In the genomic region with DNA sequence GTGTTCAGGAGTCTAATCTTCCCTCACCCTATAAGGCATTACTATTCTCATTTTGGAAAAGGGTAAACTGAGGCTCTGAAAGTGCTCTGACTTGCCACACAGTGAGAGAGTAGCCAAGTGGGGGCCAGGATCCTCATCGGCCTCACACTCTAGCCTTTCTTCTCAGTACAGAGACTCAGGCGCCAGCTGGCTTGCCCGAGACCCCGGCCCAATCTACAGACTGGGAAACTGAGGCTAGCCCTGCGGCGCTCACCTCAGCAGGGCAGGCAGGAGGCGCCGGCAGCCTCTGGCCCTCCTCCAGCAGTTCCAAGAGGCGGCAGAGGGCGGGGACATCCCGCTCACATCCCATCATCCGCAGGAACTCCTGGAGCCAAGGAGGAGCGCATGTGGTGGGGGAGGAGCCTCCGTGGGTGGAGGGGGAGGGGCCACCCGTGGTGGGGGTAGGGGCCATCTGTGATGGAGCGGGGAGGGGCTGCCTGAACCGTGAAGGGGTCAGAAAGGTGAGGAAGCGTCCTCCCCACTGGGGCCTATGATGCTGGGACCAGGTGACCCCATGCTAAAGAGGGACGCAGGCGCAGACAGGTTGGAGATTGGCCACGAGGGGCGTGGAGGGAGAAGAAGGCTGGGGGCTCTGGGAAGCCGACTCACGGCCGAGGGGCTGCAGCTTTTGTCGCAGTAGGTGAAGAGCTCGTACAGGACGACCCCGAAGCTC, we compare ENCODE assay signal across 8 cellular contexts. TPM values are rescaled to one million over a fixed set of nuclear protein-coding genes. Genes with fewer than 3 reads are reported as not detected.
A peak's percentile ranks its signal among the peaks of the same experiment; 100 is the strongest.
DNase-seq lines count a peak whose midpoint lies in the region; ATAC-seq, FAIRE-seq and TF ChIP-seq lines count a peak whose summit lies in the region.

No MANE protein-coding gene starts in this region.

- H2AK5ac ChIP-seq in IMR-90 (ENCODE audit: low read depth, low read length), result no peak overlapping the region

- CTCF ChIA-PET in AG04450 (lab: Charles Lee), result interaction anchor here (0.6 kb wide), 1 partner anchor 29 kb away, joined by 3 read pairs; no protein-coding TSS in a partner anchor
- CTCF ChIA-PET in IMR-90 (lab: Yijun Ruan, JAX), result interaction anchor here (0.7 to 0.9 kb wide), 2 partner anchors 30 to 108 kb away, joined by 3 read pairs; a partner anchor contains a TSS

- no peak overlapping the region for H2BK5ac ChIP-seq in IMR-90 (ENCODE audit: low read depth, low read length, poor library complexity, severe bottlenecking)

- no peak overlapping the region for H4K91ac ChIP-seq in IMR-90 (ENCODE audit: insufficient read depth, low read depth, low read length)

- no peak overlapping the region for H2BK15ac ChIP-seq in IMR-90 (ENCODE audit: low read depth, low read length)

- no peak for TF ChIP-seq RAD21 in IMR-90 (IDR thresholded peaks at IDR 0.05; ENCODE audit: low read length)

- H3K9me3 ChIP-seq in AG04450 (ENCODE audit: control insufficient read depth, insufficient read depth, low read length) (peaks cover 6% of the 10 kb centered on the region; the same call in 1 of the 2 replicates), IMR-90 (ENCODE audit: control insufficient read depth, insufficient read depth, low read length) (no peaks in the 10 kb centered on the region), kidney (ENCODE audit: control insufficient read depth in 1 of 2, low read length in 2 of 2) (no peaks in the 10 kb centered on the region)

- no peak overlapping the region for H4K8ac ChIP-seq in IMR-90 (ENCODE audit: low read depth in 2 of 2, low read length in 2 of 2)

- DNase-seq in AG04450 (ENCODE audit: low read depth, low spot score) (no peak), IMR-90 (peak; percentile 8), amygdala (lab: John Stamatoyannopoulos, UW) (peak in 30 of 56 donors; percentile 2 to 71 (median 27)), kidney (peak; percentile 76), CD14-positive monocyte (ENCODE audit: low spot score) (no peak)

- no peaks in the 10 kb centered on the region for H3K9me1 ChIP-seq in IMR-90 (ENCODE audit: insufficient read depth, low read length)

- H4K20me1 ChIP-seq in IMR-90 (ENCODE audit: insufficient read depth, low read length), result no peaks in the 10 kb centered on the region

- H3K27ac Mint-ChIP-seq in activated T-helper 17 cell treated with anti-CD3 and anti-CD28 coated beads, Interleukin-2, amount 50 U/mL, for 72 hours, result no peak overlapping the region
- peak overlapping the region in 2 of 7 donors; percentile 64 for H3K27ac Mint-ChIP-seq in CD14-positive monocyte

- no peak overlapping the region for H3K9ac ChIP-seq in IMR-90 (ENCODE audit: low read depth, low read length)
- H3K9ac ChIP-seq in kidney (ENCODE audit: low read length in 2 of 2), result no peak overlapping the region

- POLR2A ChIA-PET in AG04450 (lab: Yijun Ruan, JAX), result interaction anchor here (0.7 kb wide), 1 partner anchor 110 kb away, joined by 5 read pairs; a partner anchor contains a TSS
- POLR2A ChIA-PET in IMR-90 (lab: Charles Lee; ENCODE audit: unreplicated experiment), result no interaction called here

- H3K4me2 ChIP-seq in IMR-90 (ENCODE audit: low read depth, low read length), result peak overlapping the region; percentile 84

- no peak overlapping the region for H2BK20ac ChIP-seq in IMR-90 (ENCODE audit: low read depth, low read length)

- no peak overlapping the region for H3K23ac ChIP-seq in IMR-90 (ENCODE audit: low read depth, low read length)

- intact Hi-C loops in IMR-90 (cut with micrococcal nuclease) (loop anchor here (2.0 kb wide), 1 partner anchor 47 kb away; no protein-coding TSS in a partner anchor), kidney (cut with DNase I) (no loop called here), CD14-positive monocyte (cut with micrococcal nuclease) (no loop called here)

- no peaks in the 10 kb centered on the region for H3K9me3 Mint-ChIP-seq in activated T-helper 17 cell treated with anti-CD3 and anti-CD28 coated beads, Interleukin-2, amount 50 U/mL, for 72 hours
- H3K9me3 Mint-ChIP-seq in CD14-positive monocyte, result peaks cover 2 to 8% (median 5%) of the 10 kb centered on the region in 7 donors

- no peak for FAIRE-seq in kidney (lab: Jason Lieb, UNC)

- H3K14ac ChIP-seq in IMR-90 (replicated peaks; ENCODE audit: low read depth, low read length), result no peak overlapping the region

- peak overlapping the region; percentile 82 for H2AFZ ChIP-seq in IMR-90 (replicated peaks; ENCODE audit: low read length, poor library complexity)

- H2BK120ac ChIP-seq in IMR-90 (ENCODE audit: low read depth, low read length), result no peak overlapping the region

- H3K4me3 ChIP-seq in AG04450 (ENCODE audit: low read depth, low read length) (peak overlapping the region; percentile 37), IMR-90 (ENCODE audit: insufficient read depth, low read depth, low read length) (no peak overlapping the region), kidney (ENCODE audit: low read length in 2 of 2) (no peak overlapping the region)

- peaks cover 2% of the 10 kb centered on the region; the same call in 1 of the 2 replicates for H3K4me1 ChIP-seq in IMR-90 (ENCODE audit: control insufficient read depth, insufficient read depth, low read length)
- no peaks in the 10 kb centered on the region for H3K4me1 ChIP-seq in kidney (ENCODE audit: control insufficient read depth in 1 of 2, insufficient read depth in 1 of 2, low read depth in 1 of 2, low read length in 2 of 2)

- H3K27me3 Mint-ChIP-seq in activated T-helper 17 cell treated with anti-CD3 and anti-CD28 coated beads, Interleukin-2, amount 50 U/mL, for 72 hours, result no peaks in the 10 kb centered on the region
- H3K27me3 Mint-ChIP-seq in CD14-positive monocyte (ENCODE audit: low read depth in 3 of 3), result no peaks in the 10 kb centered on the region

- H4K5ac ChIP-seq in IMR-90 (ENCODE audit: low read depth, low read length), result no peak overlapping the region

- no TSS peak for BruUV-seq in IMR-90 (replicated peaks; lab: Mats Ljungman, UMichigan)

- H3K36me3 ChIP-seq in IMR-90 (ENCODE audit: control insufficient read depth, insufficient read depth, low read length) (no peaks in the 10 kb centered on the region), kidney (ENCODE audit: control insufficient read depth in 1 of 2, insufficient read depth in 2 of 2, low read length in 2 of 2) (no peaks in the 10 kb centered on the region)

- H3K4me3 Mint-ChIP-seq in activated T-helper 17 cell treated with anti-CD3 and anti-CD28 coated beads, Interleukin-2, amount 50 U/mL, for 72 hours, result no peak overlapping the region
- H3K4me3 Mint-ChIP-seq in CD14-positive monocyte, result no peak overlapping the region

- H3K36me3 Mint-ChIP-seq in activated T-helper 17 cell treated with anti-CD3 and anti-CD28 coated beads, Interleukin-2, amount 50 U/mL, for 72 hours (ENCODE audit: low read depth), result peaks cover 97% of the 10 kb centered on the region
- H3K36me3 Mint-ChIP-seq in CD14-positive monocyte, result peaks cover 50 to 76% of the 10 kb centered on the region in 2 donors

- 7% methylated on average over 11 of the region's 29 CpGs; no CpG with 5 or more reads in 1 of the 2 experiments for WGBS in IMR-90 (ENCODE audit: extremely low coverage in 2 of 2, insufficient read length in 1 of 2), 2 experiments

- in situ Hi-C loops in IMR-90 (cut with MboI; ENCODE audit: low sequenced_read_pairs), result no loop called here

- H3K4me1 Mint-ChIP-seq in activated T-helper 17 cell treated with anti-CD3 and anti-CD28 coated beads, Interleukin-2, amount 50 U/mL, for 72 hours, result peaks cover 6% of the 10 kb centered on the region
- peaks cover 11% of the 10 kb centered on the region for H3K4me1 Mint-ChIP-seq in CD14-positive monocyte

- H2AK9ac ChIP-seq in IMR-90 (replicated peaks; ENCODE audit: low read depth, low read length, poor library complexity), result no peak overlapping the region

- no peak overlapping the region for H3K18ac ChIP-seq in IMR-90 (ENCODE audit: low read depth, low read length)

- no peak overlapping the region for H3K4ac ChIP-seq in IMR-90 (ENCODE audit: low read depth, low read length)

- dilution Hi-C loops in IMR-90 (cut with HindIII; ENCODE audit: low sequenced_read_pairs, unreplicated experiment), result no loop called here

- H3K27me3 ChIP-seq in AG04450 (ENCODE audit: control insufficient read depth, insufficient read depth, low read length) (peaks cover 7% of the 10 kb centered on the region), IMR-90 (ENCODE audit: control insufficient read depth, insufficient read depth, low read length) (peaks cover 33% of the 10 kb centered on the region)

- no peak for TF ChIP-seq POLR2A in IMR-90 (IDR thresholded peaks at IDR 0.05; ENCODE audit: low read depth, low read length)

- ATAC-seq in IMR-90 (ENCODE audit: low read depth) (peak; percentile 43), GM21526 (IDR thresholded peaks at IDR 0.05; ENCODE audit: low FRiP score, unreplicated experiment) (no peak), HG03469 (IDR thresholded peaks at IDR 0.05; ENCODE audit: unreplicated experiment) (no peak)
- no peak for ATAC-seq in activated T-helper 17 cell treated with anti-CD3 and anti-CD28 coated beads, Interleukin-2, amount 50 U/mL, for 72 hours (replicated peaks)

- TF ChIP-seq CTCF in AG04450 (IDR thresholded peaks at IDR 0.05; ENCODE audit: low read depth, low read length), result no peak
- no peak for TF ChIP-seq CTCF in IMR-90 (conservative IDR thresholded peaks at IDR 0.05; ENCODE audit: low read depth, low read length)
- no peak for TF ChIP-seq CTCF in kidney (IDR thresholded peaks at IDR 0.05; ENCODE audit: borderline replicate concordance, extremely low read depth, insufficient read depth)
- TF ChIP-seq CTCF in CD14-positive monocyte (IDR thresholded peaks at IDR 0.05), result no peak

- no peak overlapping the region for H3K56ac ChIP-seq in IMR-90 (ENCODE audit: extremely low read depth, insufficient read depth, low read length)

- H3K27ac ChIP-seq in AG04450 (ENCODE audit: low read depth, low read length) (no peak overlapping the region), IMR-90 (ENCODE audit: insufficient read depth, low read length) (no peak overlapping the region), kidney (ENCODE audit: low read depth in 2 of 2, low read length in 2 of 2) (peak overlapping the region in 1 of 2 donors; percentile 28)

- no peaks in the 10 kb centered on the region for H3K79me1 ChIP-seq in IMR-90 (ENCODE audit: low read depth in 1 of 2, low read length in 2 of 2)

RNA-seq across cellular contexts. Expression of a gene that starts 8.7 kb away (rescaled TPM):
- not detected in 2 replicates for polyA plus RNA-seq in AG04450 (2011; rRNA removed)
- polyA minus RNA-seq in AG04450 (2011; rRNA and poly(A)+ RNA removed), result not detected in 2 replicates
- total RNA-seq in IMR-90 (2012; rRNA removed), result not detected in 2 replicates
- polyA plus RNA-seq in IMR-90 (2012; rRNA removed), result not detected in 2 replicates
- 0.09 TPM in 1 of 2 replicates, not detected in the other for polyA plus RNA-seq in IMR-90 (2012; cell fraction: cytosol; rRNA removed)
- polyA plus RNA-seq in IMR-90 (2012; cell fraction: nucleus; rRNA removed; ENCODE audit: low replicate concordance), result 0.21 and 0.27 TPM in 2 replicates
- total RNA-seq in kidney, result not detected
- polyA plus RNA-seq in kidney (ENCODE audit: insufficient read depth, low read depth, low replicate concordance), result not detected
- 1 to 10 TPM; 7.6 to 8.3 TPM for total RNA-seq in activated T-helper 17 cell treated with anti-CD3 and anti-CD28 coated beads, Interleukin-2, amount 50 U/mL, for 72 hours
- under 1 TPM; 0.25 to 0.64 TPM for polyA plus RNA-seq in CD14-positive monocyte

RNA-seq across cellular contexts. Expression of a gene that starts 17.8 kb away (rescaled TPM):
- polyA plus RNA-seq in AG04450 (2011; rRNA removed), result 0.99 and 1.4 TPM in 2 replicates
- 2.1 and 3.4 TPM in 2 replicates for polyA minus RNA-seq in AG04450 (2011; rRNA and poly(A)+ RNA removed)
- 0.28 and 0.36 TPM in 2 replicates for total RNA-seq in IMR-90 (2012; rRNA removed)
- polyA plus RNA-seq in IMR-90 (2012; rRNA removed), result 1.2 and 1.5 TPM in 2 replicates
- polyA plus RNA-seq in IMR-90 (2012; cell fraction: cytosol; rRNA removed), result 0.39 and 1.0 TPM in 2 replicates
- polyA plus RNA-seq in IMR-90 (2012; cell fraction: nucleus; rRNA removed; ENCODE audit: low replicate concordance), result 6.6 and 10.8 TPM in 2 replicates
- 30.8 TPM for total RNA-seq in kidney
- 3.5 TPM for polyA plus RNA-seq in kidney (ENCODE audit: insufficient read depth, low read depth, low replicate concordance)
- total RNA-seq in activated T-helper 17 cell treated with anti-CD3 and anti-CD28 coated beads, Interleukin-2, amount 50 U/mL, for 72 hours, result 100 to 1,000 TPM; 186 to 250 TPM
- 10 to 100 TPM; 13.8 to 34.0 TPM for polyA plus RNA-seq in CD14-positive monocyte

RNA-seq across cellular contexts. Expression of a gene that starts 29.7 kb away (rescaled TPM):
- 890 and 1,276 TPM in 2 replicates for polyA plus RNA-seq in AG04450 (2011; rRNA removed)
- 210 and 227 TPM in 2 replicates for polyA minus RNA-seq in AG04450 (2011; rRNA and poly(A)+ RNA removed)
- total RNA-seq in IMR-90 (2012; rRNA removed), result 1,241 and 1,351 TPM in 2 replicates
- polyA plus RNA-seq in IMR-90 (2012; rRNA removed), result 1,735 and 2,064 TPM in 2 replicates
- polyA plus RNA-seq in IMR-90 (2012; cell fraction: cytosol; rRNA removed), result 2,837 and 3,553 TPM in 2 replicates
- 759 and 888 TPM in 2 replicates for polyA plus RNA-seq in IMR-90 (2012; cell fraction: nucleus; rRNA removed; ENCODE audit: low replicate concordance)
- 1,282 TPM for total RNA-seq in kidney
- polyA plus RNA-seq in kidney (ENCODE audit: insufficient read depth, low read depth, low replicate concordance), result 1,707 TPM
- total RNA-seq in activated T-helper 17 cell treated with anti-CD3 and anti-CD28 coated beads, Interleukin-2, amount 50 U/mL, for 72 hours, result 1,000 to 10,000 TPM; 2,920 to 3,543 TPM
- 1,000 to 10,000 TPM; 1,189 to 1,268 TPM for polyA plus RNA-seq in CD14-positive monocyte

RNA-seq across cellular contexts. Expression of a gene that starts 35.1 kb away (rescaled TPM):
- not detected in 2 replicates for polyA plus RNA-seq in AG04450 (2011; rRNA removed)
- not detected in 2 replicates for polyA minus RNA-seq in AG04450 (2011; rRNA and poly(A)+ RNA removed)
- total RNA-seq in IMR-90 (2012; rRNA removed), result not detected in 2 replicates
- not detected in 2 replicates for polyA plus RNA-seq in IMR-90 (2012; rRNA removed)
- polyA plus RNA-seq in IMR-90 (2012; cell fraction: cytosol; rRNA removed), result not detected in 2 replicates
- not detected in 2 replicates for polyA plus RNA-seq in IMR-90 (2012; cell fraction: nucleus; rRNA removed; ENCODE audit: low replicate concordance)
- total RNA-seq in kidney, result 36.2 TPM
- 2.0 TPM for polyA plus RNA-seq in kidney (ENCODE audit: insufficient read depth, low read depth, low replicate concordance)
- 1 to 10 TPM in 1 of 2 donors, not detected in 1; 1.2 TPM for total RNA-seq in activated T-helper 17 cell treated with anti-CD3 and anti-CD28 coated beads, Interleukin-2, amount 50 U/mL, for 72 hours
- polyA plus RNA-seq in CD14-positive monocyte, result not detected

RNA-seq across cellular contexts. Expression of a gene that starts 41.7 kb away (rescaled TPM):
- polyA plus RNA-seq in AG04450 (2011; rRNA removed), result not detected in 2 replicates
- polyA minus RNA-seq in AG04450 (2011; rRNA and poly(A)+ RNA removed), result not detected in 2 replicates
- total RNA-seq in IMR-90 (2012; rRNA removed), result not detected in 2 replicates
- polyA plus RNA-seq in IMR-90 (2012; rRNA removed), result not detected in 2 replicates
- not detected in 2 replicates for polyA plus RNA-seq in IMR-90 (2012; cell fraction: cytosol; rRNA removed)
- not detected in 2 replicates for polyA plus RNA-seq in IMR-90 (2012; cell fraction: nucleus; rRNA removed; ENCODE audit: low replicate concordance)
- total RNA-seq in kidney, result 0.16 TPM
- not detected for polyA plus RNA-seq in kidney (ENCODE audit: insufficient read depth, low read depth, low replicate concordance)
- 1 to 10 TPM in 1 of 2 donors, under 1 TPM in 1; 0.65 to 1.4 TPM for total RNA-seq in activated T-helper 17 cell treated with anti-CD3 and anti-CD28 coated beads, Interleukin-2, amount 50 U/mL, for 72 hours
- polyA plus RNA-seq in CD14-positive monocyte, result not detected

Comparison
In these comparisons a context has a peak if more than half of its experiments do, and no peak if none do; other contexts are left out.
1. DNase-seq: peak in IMR-90 (single experiment), amygdala (30 of 56) and kidney (single experiment); none in AG04450 (single experiment) and CD14-positive monocyte (single experiment).